In the genomic region with DNA sequence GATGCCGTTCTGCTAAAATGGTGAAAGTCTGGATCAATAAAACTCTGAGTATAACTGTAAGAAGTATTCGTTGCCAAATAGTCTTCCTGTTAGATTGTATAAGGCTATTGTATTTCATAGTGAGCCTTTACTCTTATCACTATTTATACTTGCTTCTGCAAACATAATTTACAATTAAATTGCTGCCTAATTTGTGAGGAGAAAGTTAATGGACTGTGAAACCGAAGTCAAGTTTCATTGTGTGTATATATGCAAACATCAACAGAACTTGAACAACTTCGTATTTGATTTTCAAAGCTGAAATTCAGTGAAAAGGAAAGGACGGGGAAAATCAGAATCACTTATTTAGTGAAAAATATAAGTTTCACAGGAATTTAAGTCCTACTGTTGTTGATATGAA, we compare ENCODE assay signal across 1 cellular context.
TF ChIP-seq lines count a peak whose summit lies in the region.

No MANE protein-coding gene starts in this region.

TF ChIP-seq in HEK293, 187 proteins besides CTCF, POLR2A, EP300 and RAD21 (continued from another document and continues in another):
- TF ChIP-seq KLF17 (tag by site-specific recombination; IDR thresholded peaks at IDR 0.05) (no peak), OVOL3 (tag by site-specific recombination; IDR thresholded peaks at IDR 0.05) (peak; percentile 97), ZXDB (tag by site-specific recombination; IDR thresholded peaks at IDR 0.05) (peak; percentile 77), ZNF335 (tag by site-specific recombination; conservative IDR thresholded peaks at IDR 0.05) (no peak), ZNF169 (tag by site-specific recombination; IDR thresholded peaks at IDR 0.05) (no peak), ZNF624 (tag by site-specific recombination; IDR thresholded peaks at IDR 0.05) (no peak), ZNF658 (tag by site-specific recombination; IDR thresholded peaks at IDR 0.05) (no peak), ZNF211 (tag by site-specific recombination; IDR thresholded peaks at IDR 0.05; ENCODE audit: low read depth) (no peak), ZNF239 (tag by site-specific recombination; IDR thresholded peaks at IDR 0.05) (no peak), ZNF600 (tag by site-specific recombination; IDR thresholded peaks at IDR 0.05) (no peak), ZNF529 (tag by site-specific recombination; IDR thresholded peaks at IDR 0.05; ENCODE audit: insufficient replicate concordance) (no peak), ZNF148 (tag by site-specific recombination; IDR thresholded peaks at IDR 0.05; ENCODE audit: borderline replicate concordance) (no peak), TRIM28 (IDR thresholded peaks at IDR 0.05; ENCODE audit: borderline replicate concordance, low read length) (no peak), ZNF660 (tag by site-specific recombination; IDR thresholded peaks at IDR 0.05) (no peak), ZNF791 (tag by site-specific recombination; IDR thresholded peaks at IDR 0.05) (no peak), ZFP41 (tag by site-specific recombination; IDR thresholded peaks at IDR 0.05; ENCODE audit: borderline replicate concordance) (no peak), ZFP37 (tag by site-specific recombination; IDR thresholded peaks at IDR 0.05) (no peak), ZEB2 (tag by site-specific recombination; IDR thresholded peaks at IDR 0.05) (peak; percentile 76), BCL11B (tag by site-specific recombination; IDR thresholded peaks at IDR 0.05; ENCODE audit: low read depth) (peak; percentile 80; the same call in 1 of the 2 replicates), ZNF488 (tag by site-specific recombination; IDR thresholded peaks at IDR 0.05) (no peak), ZNF214 (tag by site-specific recombination; IDR thresholded peaks at IDR 0.05; ENCODE audit: borderline replicate concordance) (no peak), ZNF626 (tag by site-specific recombination; IDR thresholded peaks at IDR 0.05) (no peak), ZNF426 (tag by site-specific recombination; IDR thresholded peaks at IDR 0.05) (no peak), ZFP69B (tag by site-specific recombination; IDR thresholded peaks at IDR 0.05) (no peak), HOXC10 (CRISPR knock-in tag; IDR thresholded peaks at IDR 0.05) (no peak), ZNF146 (tag by site-specific recombination; IDR thresholded peaks at IDR 0.05) (no peak), GLIS1 (tag by site-specific recombination; IDR thresholded peaks at IDR 0.05) (no peak), INSM2 (tag by site-specific recombination; IDR thresholded peaks at IDR 0.05) (peak; percentile 83), ZNF677 (tag by site-specific recombination; IDR thresholded peaks at IDR 0.05) (no peak), ZNF501 (tag by site-specific recombination; IDR thresholded peaks at IDR 0.05) (no peak), YY1 (tag by site-specific recombination; IDR thresholded peaks at IDR 0.05) (no peak), EGR2 (tag by site-specific recombination; IDR thresholded peaks at IDR 0.05; ENCODE audit: low read depth) (no peak), HOXA7 (CRISPR knock-in tag; IDR thresholded peaks at IDR 0.05; ENCODE audit: borderline replicate concordance) (no peak), ZNF571 (tag by site-specific recombination; IDR thresholded peaks at IDR 0.05) (no peak), ZNF133 (tag by site-specific recombination; IDR thresholded peaks at IDR 0.05) (no peak), ZNF24 (tag by site-specific recombination; IDR thresholded peaks at IDR 0.05) (no peak), ZBTB21 (tag by site-specific recombination; IDR thresholded peaks at IDR 0.05) (no peak), ZNF654 (tag by site-specific recombination; IDR thresholded peaks at IDR 0.05; ENCODE audit: low read depth) (no peak), ZNF707 (tag by site-specific recombination; IDR thresholded peaks at IDR 0.05) (no peak), ZNF549 (tag by site-specific recombination; IDR thresholded peaks at IDR 0.05) (no peak), ZIC2 (tag by site-specific recombination; IDR thresholded peaks at IDR 0.05) (no peak), PRDM4 (tag by site-specific recombination; IDR thresholded peaks at IDR 0.05) (peak; percentile 76), MZF1 (tag by site-specific recombination; IDR thresholded peaks at IDR 0.05; ENCODE audit: borderline replicate concordance) (no peak), GFI1B (tag by site-specific recombination; IDR thresholded peaks at IDR 0.05) (0 out of 2 replicates have a peak, but pooled peaks have one; percentile 51), ZNF704 (tag by site-specific recombination; IDR thresholded peaks at IDR 0.05) (no peak), BCL11A (tag by site-specific recombination; IDR thresholded peaks at IDR 0.05; ENCODE audit: low read depth) (peak; percentile 70; the same call in 1 of the 2 replicates), ZNF596 (tag by site-specific recombination; IDR thresholded peaks at IDR 0.05) (no peak), ZNF473 (tag by site-specific recombination; IDR thresholded peaks at IDR 0.05) (no peak), ZNF174 (tag by site-specific recombination; IDR thresholded peaks at IDR 0.05) (no peak)
- TF ChIP-seq, protein P1, sequence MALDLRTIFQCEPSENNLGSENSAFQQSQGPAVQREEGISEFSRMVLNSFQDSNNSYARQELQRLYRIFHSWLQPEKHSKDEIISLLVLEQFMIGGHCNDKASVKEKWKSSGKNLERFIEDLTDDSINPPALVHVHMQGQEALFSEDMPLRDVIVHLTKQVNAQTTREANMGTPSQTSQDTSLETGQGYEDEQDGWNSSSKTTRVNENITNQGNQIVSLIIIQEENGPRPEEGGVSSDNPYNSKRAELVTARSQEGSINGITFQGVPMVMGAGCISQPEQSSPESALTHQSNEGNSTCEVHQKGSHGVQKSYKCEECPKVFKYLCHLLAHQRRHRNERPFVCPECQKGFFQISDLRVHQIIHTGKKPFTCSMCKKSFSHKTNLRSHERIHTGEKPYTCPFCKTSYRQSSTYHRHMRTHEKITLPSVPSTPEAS (tag by site-specific recombination; IDR thresholded peaks at IDR 0.05), result peak; percentile 57; the same call in 1 of the 2 replicates
- TF ChIP-seq, protein P2, sequence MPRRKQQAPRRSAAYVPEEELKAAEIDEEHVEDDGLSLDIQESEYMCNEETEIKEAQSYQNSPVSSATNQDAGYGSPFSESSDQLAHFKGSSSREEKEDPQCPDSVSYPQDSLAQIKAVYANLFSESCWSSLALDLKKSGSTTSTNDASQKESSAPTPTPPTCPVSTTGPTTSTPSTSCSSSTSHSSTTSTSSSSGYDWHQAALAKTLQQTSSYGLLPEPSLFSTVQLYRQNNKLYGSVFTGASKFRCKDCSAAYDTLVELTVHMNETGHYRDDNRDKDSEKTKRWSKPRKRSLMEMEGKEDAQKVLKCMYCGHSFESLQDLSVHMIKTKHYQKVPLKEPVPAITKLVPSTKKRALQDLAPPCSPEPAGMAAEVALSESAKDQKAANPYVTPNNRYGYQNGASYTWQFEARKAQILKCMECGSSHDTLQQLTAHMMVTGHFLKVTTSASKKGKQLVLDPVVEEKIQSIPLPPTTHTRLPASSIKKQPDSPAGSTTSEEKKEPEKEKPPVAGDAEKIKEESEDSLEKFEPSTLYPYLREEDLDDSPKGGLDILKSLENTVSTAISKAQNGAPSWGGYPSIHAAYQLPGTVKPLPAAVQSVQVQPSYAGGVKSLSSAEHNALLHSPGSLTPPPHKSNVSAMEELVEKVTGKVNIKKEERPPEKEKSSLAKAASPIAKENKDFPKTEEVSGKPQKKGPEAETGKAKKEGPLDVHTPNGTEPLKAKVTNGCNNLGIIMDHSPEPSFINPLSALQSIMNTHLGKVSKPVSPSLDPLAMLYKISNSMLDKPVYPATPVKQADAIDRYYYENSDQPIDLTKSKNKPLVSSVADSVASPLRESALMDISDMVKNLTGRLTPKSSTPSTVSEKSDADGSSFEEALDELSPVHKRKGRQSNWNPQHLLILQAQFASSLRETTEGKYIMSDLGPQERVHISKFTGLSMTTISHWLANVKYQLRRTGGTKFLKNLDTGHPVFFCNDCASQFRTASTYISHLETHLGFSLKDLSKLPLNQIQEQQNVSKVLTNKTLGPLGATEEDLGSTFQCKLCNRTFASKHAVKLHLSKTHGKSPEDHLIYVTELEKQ (tag by site-specific recombination; IDR thresholded peaks at IDR 0.05; ENCODE audit: borderline replicate concordance), result peak; percentile 89; the same call in 1 of the 2 replicates
- TF ChIP-seq, protein P3, sequence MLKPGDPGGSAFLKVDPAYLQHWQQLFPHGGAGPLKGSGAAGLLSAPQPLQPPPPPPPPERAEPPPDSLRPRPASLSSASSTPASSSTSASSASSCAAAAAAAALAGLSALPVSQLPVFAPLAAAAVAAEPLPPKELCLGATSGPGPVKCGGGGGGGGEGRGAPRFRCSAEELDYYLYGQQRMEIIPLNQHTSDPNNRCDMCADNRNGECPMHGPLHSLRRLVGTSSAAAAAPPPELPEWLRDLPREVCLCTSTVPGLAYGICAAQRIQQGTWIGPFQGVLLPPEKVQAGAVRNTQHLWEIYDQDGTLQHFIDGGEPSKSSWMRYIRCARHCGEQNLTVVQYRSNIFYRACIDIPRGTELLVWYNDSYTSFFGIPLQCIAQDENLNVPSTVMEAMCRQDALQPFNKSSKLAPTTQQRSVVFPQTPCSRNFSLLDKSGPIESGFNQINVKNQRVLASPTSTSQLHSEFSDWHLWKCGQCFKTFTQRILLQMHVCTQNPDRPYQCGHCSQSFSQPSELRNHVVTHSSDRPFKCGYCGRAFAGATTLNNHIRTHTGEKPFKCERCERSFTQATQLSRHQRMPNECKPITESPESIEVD (tag by site-specific recombination; IDR thresholded peaks at IDR 0.05), result peak; percentile 95
